ENCODE assay signal across 14 cellular contexts in the genomic region with DNA sequence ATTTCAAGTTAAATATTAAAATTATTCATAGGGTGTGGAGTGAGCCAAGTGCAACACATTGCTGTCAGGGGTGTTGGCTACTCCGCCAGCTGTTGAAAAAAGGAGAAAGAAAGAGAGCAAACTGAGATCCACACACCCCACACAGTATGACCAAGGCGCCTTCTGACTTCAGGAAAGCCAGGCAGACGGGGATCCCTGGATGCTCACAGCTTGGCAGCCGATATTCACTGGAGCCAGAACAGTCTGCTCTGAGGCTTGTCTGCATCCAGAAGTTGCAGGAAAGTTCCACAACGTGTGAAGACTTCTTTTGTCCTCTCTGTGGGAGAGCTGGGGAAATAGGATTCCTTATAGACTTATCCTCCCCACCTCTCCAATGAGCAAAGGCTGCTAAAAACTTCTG. TPM values are rescaled to one million over a fixed set of nuclear protein-coding genes. Genes with fewer than 3 reads are reported as not detected.
DNase-seq lines count a peak whose midpoint lies in the region; ATAC-seq, FAIRE-seq and TF ChIP-seq lines count a peak whose summit lies in the region.
"Had no signal": no experiment of that assay in that cellular context is flagged by ENCODE, and none has a peak within 500 bp of the region (broad histone marks: within the 10 kb centered on the region; RNA-seq: fewer than 3 reads in every experiment).

No MANE protein-coding gene starts in this region.

- WGBS in endodermal cell (ENCODE audit: insufficient coverage in 1 of 2, insufficient read length in 1 of 2), 2 experiments, result 5 to 26% methylated on average over 4 to 5 of the region's 5 CpGs
- WGBS in sigmoid colon, 2 donors, result 11 to 50% methylated on average over 5 of the region's 5 CpGs

- peaks cover 8% of the 10 kb centered on the region for H3K27me3 Mint-ChIP-seq in endodermal cell (ENCODE audit: insufficient read depth)

- H3K4me1 Mint-ChIP-seq in endodermal cell, result peaks cover 61% of the 10 kb centered on the region
- H3K4me1 Mint-ChIP-seq: activated naive CD8-positive, alpha-beta T cell treated with anti-CD3 and anti-CD28 coated beads, Interleukin-2, amount 10 ng/mL, durations not matched to agents 7 days and 5 days had no signal

- TF ChIP-seq EP300 in sigmoid colon (IDR thresholded peaks at IDR 0.05), result no peak

- H3K36me3 ChIP-seq in H7 (replicated peaks; ENCODE audit: control insufficient read depth, insufficient read depth, low read length) (no peaks in the 10 kb centered on the region), endodermal cell (ENCODE audit: control insufficient read depth, insufficient read depth, low read length) (no peaks in the 10 kb centered on the region), kidney (ENCODE audit: control insufficient read depth in 1 of 2, insufficient read depth in 2 of 2, low read length in 2 of 2) (no peaks in the 10 kb centered on the region), sigmoid colon (no peaks in the 10 kb centered on the region)
- H3K36me3 ChIP-seq: MG63, thyroid gland had no signal

- peak overlapping the region; percentile 97 for H3K27ac Mint-ChIP-seq in endodermal cell
- H3K27ac Mint-ChIP-seq: activated naive CD8-positive, alpha-beta T cell treated with anti-CD3 and anti-CD28 coated beads, Interleukin-2, amount 10 ng/mL, durations not matched to agents 7 days and 5 days had no signal

- ATAC-seq in HG02571 (IDR thresholded peaks at IDR 0.05; ENCODE audit: unreplicated experiment), result no peak
- ATAC-seq: HCT116 had no signal

- H3K27ac ChIP-seq in endodermal cell (ENCODE audit: low read depth, low read length) (no peak overlapping the region), kidney (ENCODE audit: low read depth in 2 of 2, low read length in 2 of 2) (peak overlapping the region; percentile 80 to 84), sigmoid colon (peak overlapping the region in 3 of 4 donors; percentile 16 to 53 (median 22))
- H3K27ac ChIP-seq: thyroid gland had no signal

- no peak for TF ChIP-seq POLR2A in sigmoid colon (IDR thresholded peaks at IDR 0.05)

- peak overlapping the region; percentile 89 for H3K4me3 Mint-ChIP-seq in endodermal cell
- H3K4me3 Mint-ChIP-seq: activated naive CD8-positive, alpha-beta T cell treated with anti-CD3 and anti-CD28 coated beads, Interleukin-2, amount 10 ng/mL, durations not matched to agents 7 days and 5 days had no signal

- H3K27me3 ChIP-seq in H7 (ENCODE audit: control insufficient read depth, insufficient read depth, low read length) (peaks cover 1% of the 10 kb centered on the region; the same call in 1 of the 2 replicates), endodermal cell (ENCODE audit: control insufficient read depth, insufficient read depth, low read length, poor library complexity, severe bottlenecking) (no peaks in the 10 kb centered on the region), sigmoid colon (peaks cover 0 to 12% (median 0%) of the 10 kb centered on the region in 3 donors)
- H3K27me3 ChIP-seq: thyroid gland had no signal

- H3K4me1 ChIP-seq in endodermal cell (ENCODE audit: control insufficient read depth, insufficient read depth, low read length) (peaks cover 11% of the 10 kb centered on the region), kidney (ENCODE audit: control insufficient read depth in 1 of 2, insufficient read depth in 1 of 2, low read depth in 1 of 2, low read length in 2 of 2) (peaks cover 18 to 33% of the 10 kb centered on the region in 2 donors), sigmoid colon (peaks cover 0 to 12% (median 0%) of the 10 kb centered on the region in 4 donors)

- H3K4me3 ChIP-seq in H7 (ENCODE audit: insufficient read depth, low read depth, low read length) (peak overlapping the region; percentile 48), endodermal cell (ENCODE audit: low read length) (peak overlapping the region; percentile 82), kidney (ENCODE audit: low read length in 2 of 2) (peak overlapping the region; percentile 22 to 59), sigmoid colon (peak overlapping the region in 1 of 4 donors; percentile 5)
- H3K4me3 ChIP-seq: MG63, thyroid gland had no signal

- H3K36me3 Mint-ChIP-seq in endodermal cell (ENCODE audit: low read depth), result peaks cover 23% of the 10 kb centered on the region
- H3K36me3 Mint-ChIP-seq: activated naive CD8-positive, alpha-beta T cell treated with anti-CD3 and anti-CD28 coated beads, Interleukin-2, amount 10 ng/mL, durations not matched to agents 7 days and 5 days had no signal

- peak overlapping the region; percentile 86 for H3K9ac ChIP-seq in endodermal cell (ENCODE audit: extremely low read depth, low read length, poor library complexity, severe bottlenecking)
- H3K9ac ChIP-seq in kidney (ENCODE audit: low read length in 2 of 2), result peak overlapping the region in 1 of 2 donors; percentile 70

- intact Hi-C loops in kidney (cut with DNase I), result no loop called here
- intact Hi-C loops in sigmoid colon (cut with DNase I), result no loop called here

- H3K9me3 ChIP-seq in endodermal cell (ENCODE audit: control insufficient read depth, low read length) (peaks cover 12% of the 10 kb centered on the region), kidney (ENCODE audit: control insufficient read depth in 1 of 2, low read length in 2 of 2) (peaks cover 0 to 5% of the 10 kb centered on the region in 2 donors), sigmoid colon (no peaks in the 10 kb centered on the region)
- H3K9me3 ChIP-seq: MG63, thyroid gland had no signal

- peaks cover 29% of the 10 kb centered on the region for H3K9me3 Mint-ChIP-seq in endodermal cell
- H3K9me3 Mint-ChIP-seq: activated naive CD8-positive, alpha-beta T cell treated with anti-CD3 and anti-CD28 coated beads, Interleukin-2, amount 10 ng/mL, durations not matched to agents 7 days and 5 days had no signal

- DNase-seq in H7 (no peak), endodermal cell (peak; percentile 69), kidney (no peak), sigmoid colon (no peak), NCI-H2227 treated with DMSO at 0.1 percent for 48 hours (lab: John Stamatoyannopoulos, UW) (no peak), medulla oblongata (ENCODE audit: extremely low spot score) (no peak)
- DNase-seq in stimulated activated CD4-positive, alpha-beta T cell treated with anti-CD3 and anti-CD28 coated beads, Interleukin-2, amount 100 ng/mL, for 24 hours, result no peak
- DNase-seq: activated CD4-positive, alpha-beta T cell treated with anti-CD3 and anti-CD28 coated beads for 48 hours; activated naive CD8-positive, alpha-beta T cell treated with anti-CD3 and anti-CD28 coated beads, Interleukin-2, amount 10 ng/mL, durations not matched to agents 7 days and 5 days; C1 segment of cervical spinal cord; thyroid gland had no signal

- FAIRE-seq in kidney (lab: Jason Lieb, UNC), result no peak

- no peak for TF ChIP-seq CTCF in endodermal cell (conservative IDR thresholded peaks at IDR 0.05)
- TF ChIP-seq CTCF in kidney (IDR thresholded peaks at IDR 0.05; ENCODE audit: borderline replicate concordance, extremely low read depth, insufficient read depth), result no peak
- TF ChIP-seq CTCF in sigmoid colon (IDR thresholded peaks at IDR 0.05), result no peak

RNA-seq across cellular contexts. Expression of a gene that starts 9.2 kb away (rescaled TPM):
- 2.0 and 2.1 TPM in 2 replicates for total RNA-seq in H7 (2014; rRNA removed; shearing (Covaris generic))
- total RNA-seq in endodermal cell, result 10 to 100 TPM; 13.1 to 14.9 TPM
- polyA plus RNA-seq in endodermal cell (2013, experiment 1 of 2), result 2.8 TPM
- polyA plus RNA-seq in endodermal cell (2013, experiment 2 of 2), result 3.0 TPM
- total RNA-seq in kidney, result 26.2 TPM
- 9.8 TPM for polyA plus RNA-seq in kidney (ENCODE audit: insufficient read depth, low read depth, low replicate concordance)
- under 1 TPM in 2 of 4 donors, not detected in 2; 0.55 to 0.71 TPM for total RNA-seq in sigmoid colon
- 1 to 10 TPM; 4.6 to 9.5 (median 6.6) TPM for polyA plus RNA-seq in sigmoid colon

RNA-seq across cellular contexts. Expression of a gene that starts 11.3 kb away (rescaled TPM):
- total RNA-seq in H7 (2014; rRNA removed; shearing (Covaris generic)), result 12.9 and 15.0 TPM in 2 replicates
- total RNA-seq in endodermal cell (10 to 100 TPM; 36.8 to 40.5 TPM), kidney (83.7 TPM), sigmoid colon (10 to 100 TPM; 55.5 to 88.5 (median 85.5) TPM)
- 39.3 TPM for polyA plus RNA-seq in endodermal cell (2013, experiment 1 of 2)
- 41.4 TPM for polyA plus RNA-seq in endodermal cell (2013, experiment 2 of 2)
- polyA plus RNA-seq in kidney (ENCODE audit: insufficient read depth, low read depth, low replicate concordance) (9.4 TPM), sigmoid colon (10 to 100 TPM; 13.8 to 20.1 (median 15.2) TPM)
